ENCODE assay signal across 2 cellular contexts in genomic region chr14:94129758-94130414, GRCh38.
A peak's percentile ranks its signal among the peaks of the same experiment; 100 is the strongest.
TF ChIP-seq lines count a peak whose summit lies in the region.

No MANE protein-coding gene starts in this region.

TF ChIP-seq in HCT116, 20 proteins besides CTCF, POLR2A, EP300 and RAD21:
- no peak for TF ChIP-seq ZBTB33 (IDR thresholded peaks at IDR 0.05; ENCODE audit: extremely low read depth, insufficient replicate concordance, low read length)
- TF ChIP-seq MAX (IDR thresholded peaks at IDR 0.05) = peak; percentile 17; the same call in 1 of the 2 replicates
- peak; percentile 18 for TF ChIP-seq YY1 (IDR thresholded peaks at IDR 0.05; ENCODE audit: extremely low read depth, insufficient replicate concordance, low read depth, low read length)
- TF ChIP-seq EGR1 (IDR thresholded peaks at IDR 0.05; ENCODE audit: low read depth) = peak; percentile 70

TF ChIP-seq in K562, 482 proteins besides CTCF, POLR2A, EP300 and RAD21:
- TF ChIP-seq POLR3G (IDR thresholded peaks at IDR 0.05; ENCODE audit: extremely low read depth, insufficient read length, insufficient replicate concordance) = no peak
- TF ChIP-seq BHLHE40 (IDR thresholded peaks at IDR 0.05; ENCODE audit: low read length) = no peak
- peak; percentile 45 for TF ChIP-seq EGR1 (conservative IDR thresholded peaks at IDR 0.05)
- no peak for TF ChIP-seq SMAD2 (IDR thresholded peaks at IDR 0.05; ENCODE audit: low read depth, low read length)
- no peak for TF ChIP-seq MYBL2 (IDR thresholded peaks at IDR 0.05; ENCODE audit: low read depth)
- TF ChIP-seq MYBL2 (CRISPR knock-in tag; IDR thresholded peaks at IDR 0.05; ENCODE audit: borderline replicate concordance) = no peak
- TF ChIP-seq ATF7 (IDR thresholded peaks at IDR 0.05) = no peak
- TF ChIP-seq SMAD3 (CRISPR knock-in tag; conservative IDR thresholded peaks at IDR 0.05) = no peak
- no peak for TF ChIP-seq ZNF197 (CRISPR knock-in tag; IDR thresholded peaks at IDR 0.05; ENCODE audit: low read depth)
- no peak for TF ChIP-seq ZKSCAN8 (CRISPR knock-in tag; IDR thresholded peaks at IDR 0.05)
- TF ChIP-seq ZNF384 (IDR thresholded peaks at IDR 0.05; ENCODE audit: low read depth, low read length) = peak; percentile 82
- no peak for TF ChIP-seq ZNF589 (CRISPR knock-in tag; IDR thresholded peaks at IDR 0.05; ENCODE audit: low read depth)
- TF ChIP-seq RFX7 (CRISPR knock-in tag; IDR thresholded peaks at IDR 0.05) = no peak
- TF ChIP-seq NCOA6 (IDR thresholded peaks at IDR 0.05) = no peak
- TF ChIP-seq POLR2AphosphoS2 (IDR thresholded peaks at IDR 0.05; ENCODE audit: low read length) = no peak
- TF ChIP-seq PBX2 (CRISPR knock-in tag; IDR thresholded peaks at IDR 0.05; ENCODE audit: low read depth) = no peak
- 0 out of 2 replicates have a peak, but pooled peaks have one; percentile 14 for TF ChIP-seq PBX2 (tag; conservative IDR thresholded peaks at IDR 0.05; ENCODE audit: low read depth)
- TF ChIP-seq PKNOX1 (IDR thresholded peaks at IDR 0.05) = 0 out of 2 replicates have a peak, but pooled peaks have one; percentile 35
- TF ChIP-seq ZBED1 (IDR thresholded peaks at IDR 0.05) = no peak
- no peak for TF ChIP-seq LARP7 (IDR thresholded peaks at IDR 0.05)
- TF ChIP-seq U2AF1 (optimal IDR thresholded peaks at IDR 0.05; ENCODE audit: low read depth, low read length) = no peak
- TF ChIP-seq RFX1 (IDR thresholded peaks at IDR 0.05) = peak; percentile 22; the same call in 1 of the 2 replicates
- TF ChIP-seq GABPB2 (CRISPR knock-in tag; conservative IDR thresholded peaks at IDR 0.05) = no peak
- TF ChIP-seq SMAD1 (IDR thresholded peaks at IDR 0.05; ENCODE audit: low read depth, low read length, partially characterized antibody) = no peak
- no peak for TF ChIP-seq ZNF23 (CRISPR knock-in tag; IDR thresholded peaks at IDR 0.05)
